In genomic region chr18:46883180-46883579, GRCh38 we compare ENCODE assay signal across 30 cellular contexts.
"Had no signal": no experiment of that assay in that cellular context is flagged by ENCODE, and none has a peak within 500 bp of the region (broad histone marks: within the 10 kb centered on the region; RNA-seq: fewer than 3 reads in every experiment).

No MANE protein-coding gene starts in this region.

- H3K27me3 ChIP-seq: neural progenitor cell, ovary, spleen, thyroid gland, tibial nerve, upper lobe of left lung, vagina had no signal

- H3K4me1 ChIP-seq: neural progenitor cell, parathyroid adenoma, psoas muscle, spleen, thyroid gland, tibial nerve, vagina had no signal

- DNase-seq: natural killer cell; occipital lobe; ovary; posterior cingulate gyrus; psoas muscle; right cardiac atrium; spleen; stimulated activated CD4-positive, alpha-beta T cell treated with anti-CD3 and anti-CD28 coated beads, Interleukin-12 subunit alpha, Interleukin-12 subunit beta, amount 100 ng/mL, for 4 hours; stimulated activated CD4-positive, alpha-beta T cell treated with anti-CD3 and anti-CD28 coated beads, Interleukin-1b, Interleukin-23, amount 100 ng/mL, for 48 hours; stimulated activated CD4-positive, alpha-beta T cell treated with anti-CD3 and anti-CD28 coated beads, Interleukin-4, amount 100 ng/mL, for 1 hour; stimulated activated CD4-positive, alpha-beta T cell treated with anti-CD3 and anti-CD28 coated beads, Interleukin-4, amount 100 ng/mL, for 4 hours; stimulated activated CD8-positive, alpha-beta memory T cell treated with anti-CD3 and anti-CD28 coated beads, Interleukin-4, amount 100 ng/mL, for 48 hours; stimulated activated naive CD4-positive, alpha-beta T cell; stimulated activated naive CD8-positive, alpha-beta T cell treated with anti-CD3 and anti-CD28 coated beads, Interleukin-15, amount 100 ng/mL, for 72 hours; stimulated activated naive CD8-positive, alpha-beta T cell treated with anti-CD3 and anti-CD28 coated beads, Interleukin-15, Interleukin-2, amounts not matched to agents 100 U/mL and 50 U/mL, for 24 hours; substantia nigra; thyroid gland; trophoblast cell; upper lobe of left lung had no signal

- H3K4me3 ChIP-seq: neural progenitor cell, ovary, psoas muscle, skin epidermis, smooth muscle cell, spleen, thoracic aorta, thyroid gland, tibial nerve, upper lobe of left lung, vagina had no signal

- H3K27me3 Mint-ChIP-seq: progenitor cell of endocrine pancreas; stimulated activated memory B cell treated with anti-CD40 and anti-IgM and Interleukin-4, amounts not matched to agents 10 μg/mL and 1 μg/mL and 100 μg/mL, for 72 hours; stimulated activated naive CD8-positive, alpha-beta T cell treated with anti-CD3 and anti-CD28 coated beads, Interleukin-15, amount 100 ng/mL, for 72 hours had no signal

- H3K9me3 ChIP-seq: ovary, thyroid gland, vagina had no signal

- H3K36me3 ChIP-seq: ovary, thoracic aorta, thyroid gland had no signal

- H3K27ac ChIP-seq: neural progenitor cell, ovary, parathyroid adenoma, psoas muscle, skin epidermis, spleen, thoracic aorta, thyroid gland, tibial nerve, upper lobe of left lung, vagina had no signal

- ATAC-seq: natural killer cell; psoas muscle; right cardiac atrium; sciatic nerve; stimulated activated memory B cell treated with anti-CD40 and anti-IgM and Interleukin-4, amounts not matched to agents 10 μg/mL and 1 μg/mL and 100 μg/mL, for 72 hours; stimulated activated naive CD8-positive, alpha-beta T cell treated with anti-CD3 and anti-CD28 coated beads, Interleukin-15, amount 100 ng/mL, for 72 hours; stimulated activated naive CD8-positive, alpha-beta T cell treated with anti-CD3 and anti-CD28 coated beads, Interleukin-15, Interleukin-2, amounts not matched to agents 100 U/mL and 50 U/mL, for 24 hours had no signal

- H3K27ac Mint-ChIP-seq: natural killer cell; nephron; neural progenitor cell; progenitor cell of endocrine pancreas; stimulated activated memory B cell treated with anti-CD40 and anti-IgM and Interleukin-4, amounts not matched to agents 10 μg/mL and 1 μg/mL and 100 μg/mL, for 72 hours; stimulated activated naive CD8-positive, alpha-beta T cell treated with anti-CD3 and anti-CD28 coated beads, Interleukin-15, amount 100 ng/mL, for 72 hours had no signal

- H3K4me3 Mint-ChIP-seq: natural killer cell; nephron; neural progenitor cell; stimulated activated memory B cell treated with anti-CD40 and anti-IgM and Interleukin-4, amounts not matched to agents 10 μg/mL and 1 μg/mL and 100 μg/mL, for 72 hours; stimulated activated naive CD8-positive, alpha-beta T cell treated with anti-CD3 and anti-CD28 coated beads, Interleukin-15, amount 100 ng/mL, for 72 hours had no signal

- H3K4me1 Mint-ChIP-seq: nephron; neural progenitor cell; stimulated activated naive CD8-positive, alpha-beta T cell treated with anti-CD3 and anti-CD28 coated beads, Interleukin-15, amount 100 ng/mL, for 72 hours had no signal
